In genomic region chr17:39665642-39666221, GRCh38 we compare ENCODE assay signal across 1 cellular context.
TF ChIP-seq lines count a peak whose summit lies in the region.

No MANE protein-coding gene starts in this region.

TF ChIP-seq in HEK293T, 16 proteins besides CTCF, POLR2A, EP300 and RAD21 (continued from another document):
- TF ChIP-seq SP1 (IDR thresholded peaks at IDR 0.05) (no peak), FOXA1 (IDR thresholded peaks at IDR 0.05) (no peak), HDGF (IDR thresholded peaks at IDR 0.05; ENCODE audit: borderline replicate concordance) (no peak), SUZ12 (IDR thresholded peaks at IDR 0.05) (no peak), LEF1 (IDR thresholded peaks at IDR 0.05; ENCODE audit: borderline replicate concordance) (no peak), TARDBP (IDR thresholded peaks at IDR 0.05) (no peak), BHLHE40 (IDR thresholded peaks at IDR 0.05; ENCODE audit: borderline replicate concordance) (no peak), L3MBTL2 (conservative IDR thresholded peaks at IDR 0.05) (no peak), FOXM1 (IDR thresholded peaks at IDR 0.05; ENCODE audit: borderline replicate concordance) (no peak), NFRKB (IDR thresholded peaks at IDR 0.05) (no peak), ZNF384 (IDR thresholded peaks at IDR 0.05) (no peak)
- TF ChIP-seq, protein P1, sequence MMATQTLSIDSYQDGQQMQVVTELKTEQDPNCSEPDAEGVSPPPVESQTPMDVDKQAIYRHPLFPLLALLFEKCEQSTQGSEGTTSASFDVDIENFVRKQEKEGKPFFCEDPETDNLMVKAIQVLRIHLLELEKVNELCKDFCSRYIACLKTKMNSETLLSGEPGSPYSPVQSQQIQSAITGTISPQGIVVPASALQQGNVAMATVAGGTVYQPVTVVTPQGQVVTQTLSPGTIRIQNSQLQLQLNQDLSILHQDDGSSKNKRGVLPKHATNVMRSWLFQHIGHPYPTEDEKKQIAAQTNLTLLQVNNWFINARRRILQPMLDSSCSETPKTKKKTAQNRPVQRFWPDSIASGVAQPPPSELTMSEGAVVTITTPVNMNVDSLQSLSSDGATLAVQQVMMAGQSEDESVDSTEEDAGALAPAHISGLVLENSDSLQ (IDR thresholded peaks at IDR 0.05): no peak
TF ChIP-seq in HEK293T: peak in this region for 0.
